Comparison of ENCODE assay signal across 1 cellular context in genomic region chr15:84811151-84811550, GRCh38.
TF ChIP-seq lines count a peak whose summit lies in the region.

No MANE protein-coding gene starts in this region.

TF ChIP-seq in HepG2, 621 proteins besides CTCF, POLR2A, EP300 and RAD21 (continued from another document):
- no peak for TF ChIP-seq ZNF775 (CRISPR knock-in tag; IDR thresholded peaks at IDR 0.05; ENCODE audit: borderline replicate concordance)
- no peak for TF ChIP-seq ZSCAN29 (CRISPR knock-in tag; conservative IDR thresholded peaks at IDR 0.05)
- no peak for TF ChIP-seq SKI (IDR thresholded peaks at IDR 0.05; ENCODE audit: partially characterized antibody)
- no peak for TF ChIP-seq ELK4 (CRISPR knock-in tag; IDR thresholded peaks at IDR 0.05; ENCODE audit: borderline replicate concordance)
- TF ChIP-seq DDIT3 (CRISPR knock-in tag; IDR thresholded peaks at IDR 0.05): no peak
- TF ChIP-seq ZHX1 (CRISPR knock-in tag; IDR thresholded peaks at IDR 0.05; ENCODE audit: low read depth): no peak
- TF ChIP-seq POGZ (CRISPR knock-in tag; IDR thresholded peaks at IDR 0.05): no peak
- no peak for TF ChIP-seq ATF1 (CRISPR knock-in tag; IDR thresholded peaks at IDR 0.05)
- no peak for TF ChIP-seq PREB (CRISPR knock-in tag; IDR thresholded peaks at IDR 0.05)
- TF ChIP-seq HHEX (CRISPR knock-in tag; IDR thresholded peaks at IDR 0.05): no peak
- TF ChIP-seq ZNF550 (CRISPR knock-in tag; IDR thresholded peaks at IDR 0.05; ENCODE audit: borderline replicate concordance): no peak
- no peak for TF ChIP-seq ZNF563 (CRISPR knock-in tag; IDR thresholded peaks at IDR 0.05)
- TF ChIP-seq PHF8 (CRISPR knock-in tag; IDR thresholded peaks at IDR 0.05): no peak
- TF ChIP-seq NRL (CRISPR knock-in tag; IDR thresholded peaks at IDR 0.05; ENCODE audit: borderline replicate concordance): no peak
- TF ChIP-seq RNF2 (conservative IDR thresholded peaks at IDR 0.05; ENCODE audit: low read depth): no peak
- TF ChIP-seq GABPA (IDR thresholded peaks at IDR 0.05; ENCODE audit: low read depth, low read length): no peak
- TF ChIP-seq GABPA (CRISPR knock-in tag; IDR thresholded peaks at IDR 0.05; ENCODE audit: low read depth): no peak
